In the genomic region with DNA sequence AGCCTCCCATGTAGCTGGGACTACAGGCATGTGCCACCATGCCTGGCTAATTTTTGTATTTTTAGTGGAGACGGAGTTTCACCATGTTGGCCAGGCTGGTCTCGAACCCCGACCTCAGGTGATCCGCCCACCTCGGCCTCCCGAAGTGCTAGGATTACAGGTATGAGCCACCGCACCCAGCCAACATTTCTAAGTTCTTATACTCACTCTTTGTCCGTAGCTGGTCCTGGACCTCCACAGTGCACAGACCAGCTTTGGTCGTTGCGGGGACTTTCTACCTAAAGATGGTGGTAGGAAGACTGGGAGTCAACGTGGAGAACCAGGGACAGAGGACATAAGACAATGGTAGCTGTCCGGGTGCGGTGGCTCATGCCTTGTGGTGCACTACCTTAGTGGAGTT, we compare ENCODE assay signal across 10 cellular contexts. TPM values are rescaled to one million over a fixed set of nuclear protein-coding genes. Genes with fewer than 3 reads are reported as not detected.
"Had no signal": no experiment of that assay in that cellular context is flagged by ENCODE, and none has a peak within 500 bp of the region (broad histone marks: within the 10 kb centered on the region; RNA-seq: fewer than 3 reads in every experiment).

No MANE protein-coding gene starts in this region.

RNA-seq across cellular contexts. Expression of a gene that starts 13.4 kb away (rescaled TPM):
- total RNA-seq: activated naive CD4-positive, alpha-beta T cell treated with anti-CD3 and anti-CD28 coated beads for 36 hours; activated naive CD4-positive, alpha-beta T cell treated with anti-CD3 and anti-CD28 coated beads, Interleukin-2, amount 50 U/mL, for 72 hours; activated naive CD8-positive, alpha-beta T cell treated with anti-CD3 and anti-CD28 coated beads for 36 hours; activated naive CD8-positive, alpha-beta T cell treated with anti-CD3 and anti-CD28 coated beads, Interleukin-2, amount 10 ng/mL, durations not matched to agents 7 days and 5 days; activated T-cell treated with anti-CD3 and anti-CD28 coated beads, Interleukin-2, amount 50 U/mL, for 4 hours; activated T-helper 2 cell treated with anti-CD3 and anti-CD28 coated beads, Interferon-gamma antibody, Interleukin-2, Interleukin-4, amounts not matched to agents 10 μg/mL and 5 μg/mL and 100 μg/mL, durations not matched to agents 14 hours and 24 hours and 36 hours; aorta; ascending aorta; bronchial epithelial cell; cardiac septum had no signal
